8 cellular contexts compared by ENCODE assay signal in genomic region chr2:30234180-30234971, GRCh38. TPM values are rescaled to one million over a fixed set of nuclear protein-coding genes. Genes with fewer than 3 reads are reported as not detected.
DNase-seq lines count a peak whose midpoint lies in the region; ATAC-seq and TF ChIP-seq lines count a peak whose summit lies in the region.

No MANE protein-coding gene starts in this region.

- DNase-seq in GM04504 (ENCODE audit: low read depth) (peak; percentile 71), endodermal cell (peak; percentile 65), ovary (peak in 3 of 5 donors; percentile 34 to 52 (median 46)), amygdala (lab: John Stamatoyannopoulos, UW) (no peak), GDM1 (lab: John Stamatoyannopoulos, UW) (no peak)

- H3K36me3 ChIP-seq in endodermal cell (ENCODE audit: control insufficient read depth, insufficient read depth, low read length): peaks cover 45% of the 10 kb centered on the region
- H3K36me3 ChIP-seq in ovary: no peaks in the 10 kb centered on the region

- H3K27me3 ChIP-seq in endodermal cell (ENCODE audit: control insufficient read depth, insufficient read depth, low read length, poor library complexity, severe bottlenecking) (peaks cover 15% of the 10 kb centered on the region), ovary (no peaks in the 10 kb centered on the region)

- TF ChIP-seq POLR2A in ovary (IDR thresholded peaks at IDR 0.05): no peak

- H3K4me1 ChIP-seq in endodermal cell (ENCODE audit: control insufficient read depth, insufficient read depth, low read length): peaks cover 29% of the 10 kb centered on the region
- peaks cover 20% of the 10 kb centered on the region for H3K4me1 ChIP-seq in ovary (ENCODE audit: insufficient read depth)

- H3K4me3 ChIP-seq in endodermal cell (ENCODE audit: low read length): peak overlapping the region; percentile 95
- H3K4me3 ChIP-seq in ovary: peak overlapping the region; percentile 71

- H3K27ac Mint-ChIP-seq in T-helper 1 cell treated with Interleukin-12 subunit alpha and Interleukin-12 subunit beta and Interleukin-4 antibody, amounts not matched to agents 30 μg/mL and 1 μg/mL, for 36 hours: peak overlapping the region; percentile 89
- H3K27ac Mint-ChIP-seq in endodermal cell: peak overlapping the region; percentile 49

- peaks cover 7% of the 10 kb centered on the region for H3K27me3 Mint-ChIP-seq in T-helper 1 cell treated with Interleukin-12 subunit alpha and Interleukin-12 subunit beta and Interleukin-4 antibody, amounts not matched to agents 30 μg/mL and 1 μg/mL, for 36 hours (ENCODE audit: low read depth)
- peaks cover 15% of the 10 kb centered on the region for H3K27me3 Mint-ChIP-seq in endodermal cell (ENCODE audit: insufficient read depth)

- H3K9me3 Mint-ChIP-seq in T-helper 1 cell treated with Interleukin-12 subunit alpha and Interleukin-12 subunit beta and Interleukin-4 antibody, amounts not matched to agents 30 μg/mL and 1 μg/mL, for 36 hours: peaks cover 3% of the 10 kb centered on the region
- no peaks in the 10 kb centered on the region for H3K9me3 Mint-ChIP-seq in endodermal cell

- 75% methylated on average over 10 to 12 of the region's 12 CpGs for WGBS in endodermal cell (ENCODE audit: insufficient coverage in 1 of 2, insufficient read length in 1 of 2), 2 experiments
- WGBS in ovary, 3 donors: 33 to 36% (median 35%) methylated on average over 12 of the region's 12 CpGs

- peaks cover 53% of the 10 kb centered on the region for H3K36me3 Mint-ChIP-seq in T-helper 1 cell treated with Interleukin-12 subunit alpha and Interleukin-12 subunit beta and Interleukin-4 antibody, amounts not matched to agents 30 μg/mL and 1 μg/mL, for 36 hours (ENCODE audit: low read depth)
- H3K36me3 Mint-ChIP-seq in endodermal cell (ENCODE audit: low read depth): peaks cover 33% of the 10 kb centered on the region

- intact Hi-C loops in ovary (cut with DNase I): loop anchor here in 2 of 4 donors (5.0 to 10.0 kb wide), 3 partner anchors 173 to 250 kb away; no protein-coding TSS in a partner anchor

- TF ChIP-seq CTCF in endodermal cell (conservative IDR thresholded peaks at IDR 0.05): no peak
- no peak for TF ChIP-seq CTCF in ovary (IDR thresholded peaks at IDR 0.05)

- peaks cover 60% of the 10 kb centered on the region for H3K4me1 Mint-ChIP-seq in T-helper 1 cell treated with Interleukin-12 subunit alpha and Interleukin-12 subunit beta and Interleukin-4 antibody, amounts not matched to agents 30 μg/mL and 1 μg/mL, for 36 hours (ENCODE audit: low read depth)
- peaks cover 41% of the 10 kb centered on the region for H3K4me1 Mint-ChIP-seq in endodermal cell

- H3K9me3 ChIP-seq in endodermal cell (ENCODE audit: control insufficient read depth, low read length) (no peaks in the 10 kb centered on the region), ovary (no peaks in the 10 kb centered on the region)

- H3K27ac ChIP-seq in endodermal cell (ENCODE audit: low read depth, low read length): no peak overlapping the region
- peak overlapping the region in 1 of 2 donors; percentile 6 for H3K27ac ChIP-seq in ovary

- peak overlapping the region; percentile 83 for H3K4me3 Mint-ChIP-seq in T-helper 1 cell treated with Interleukin-12 subunit alpha and Interleukin-12 subunit beta and Interleukin-4 antibody, amounts not matched to agents 30 μg/mL and 1 μg/mL, for 36 hours
- peak overlapping the region; percentile 76 for H3K4me3 Mint-ChIP-seq in endodermal cell

- H3K9ac ChIP-seq in endodermal cell (ENCODE audit: extremely low read depth, low read length, poor library complexity, severe bottlenecking): peak overlapping the region; percentile 94

- TF ChIP-seq EP300 in ovary (IDR thresholded peaks at IDR 0.05): no peak

- no peak for ATAC-seq in GM21515 (IDR thresholded peaks at IDR 0.05; ENCODE audit: unreplicated experiment)
- no peak for ATAC-seq in GM18519 (IDR thresholded peaks at IDR 0.05; ENCODE audit: low FRiP score, unreplicated experiment)

RNA-seq across cellular contexts. Expression of gene LBH, which starts 3.0 kb away (rescaled TPM):
- total RNA-seq in endodermal cell (10 to 100 TPM; 48.0 to 50.0 TPM), ovary (100 to 1,000 TPM in 5 of 7 donors, 10 to 100 TPM in 2; 50.4 to 260 (median 121) TPM)
- polyA plus RNA-seq in endodermal cell (2013, experiment 1 of 2): 23.7 TPM
- 26.7 TPM for polyA plus RNA-seq in endodermal cell (2013, experiment 2 of 2)
- polyA plus RNA-seq in ovary: 10 to 100 TPM; 59.7 to 64.5 TPM

Comparison
In these comparisons a context has a peak if more than half of its experiments do, and no peak if none do; other contexts are left out.
1. DNase-seq: peak in GM04504 (single experiment), endodermal cell (single experiment) and ovary (3 of 5); none in amygdala (0 of 56) and GDM1 (single experiment).